8 cellular contexts compared by ENCODE assay signal in the genomic region with DNA sequence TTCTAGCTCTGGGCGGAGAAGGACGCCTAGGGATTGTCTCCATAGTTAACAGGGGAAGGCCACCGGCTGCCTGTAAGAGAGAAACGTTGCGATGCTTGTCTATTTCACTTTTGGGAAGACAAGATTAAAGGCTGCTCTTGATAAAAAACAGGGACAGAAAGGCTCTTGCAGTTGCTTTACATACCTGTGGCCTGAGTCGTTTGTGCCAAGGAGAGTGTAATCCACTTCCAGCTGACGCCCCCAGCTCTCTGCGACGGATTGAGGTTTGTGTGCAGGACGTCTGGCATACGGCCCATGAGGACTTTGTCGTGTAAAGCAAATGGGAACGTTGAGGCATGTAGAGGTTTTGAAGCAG. TPM values are rescaled to one million over a fixed set of nuclear protein-coding genes. Genes with fewer than 3 reads are reported as not detected.
DNase-seq lines count a peak whose midpoint lies in the region; ATAC-seq and TF ChIP-seq lines count a peak whose summit lies in the region.

No MANE protein-coding gene starts in this region.

- BruUV-seq in MCF 10A (replicated peaks; lab: Mats Ljungman, UMichigan): TSS peak; percentile 48

- WGBS in suprapubic skin: 1% methylated on average over 13 of the region's 13 CpGs

- no peak for TF ChIP-seq CTCF in AG10803 (conservative IDR thresholded peaks at IDR 0.05; ENCODE audit: low read length)
- no peak for TF ChIP-seq CTCF in MCF 10A (IDR thresholded peaks at IDR 0.05; ENCODE audit: unreplicated experiment)
- no peak for TF ChIP-seq CTCF in suprapubic skin (IDR thresholded peaks at IDR 0.05)

- H3K4me1 Mint-ChIP-seq in MCF 10A (ENCODE audit: insufficient read depth, unreplicated experiment): peaks cover 35% of the 10 kb centered on the region

- H3K9me3 Mint-ChIP-seq in MCF 10A (ENCODE audit: unreplicated experiment): no peaks in the 10 kb centered on the region

- DNase-seq in AG10803 (ENCODE audit: low read depth) (peak; percentile 67), LoVo (ENCODE audit: low spot score) (peak; percentile 32), MCF 10A (ENCODE audit: unreplicated experiment) (peak; percentile 44), left lobe of liver (ENCODE audit: low spot score) (peak; percentile 59), suprapubic skin (ENCODE audit: low spot score in 2 of 2) (no peak), NCI-H2107 treated with DMSO at 0.1 percent for 48 hours (lab: John Stamatoyannopoulos, UW; ENCODE audit: unreplicated experiment) (no peak)

- no peaks in the 10 kb centered on the region for H3K27me3 Mint-ChIP-seq in MCF 10A (ENCODE audit: insufficient read depth, unreplicated experiment)

- peaks cover 78% of the 10 kb centered on the region for H3K4me1 ChIP-seq in suprapubic skin

- H3K27ac Mint-ChIP-seq in MCF 10A (ENCODE audit: low read depth, unreplicated experiment): peak overlapping the region; percentile 75

- TF ChIP-seq EP300 in suprapubic skin (IDR thresholded peaks at IDR 0.05): no peak

- peaks cover 41% of the 10 kb centered on the region for H3K36me3 Mint-ChIP-seq in MCF 10A (ENCODE audit: insufficient read depth, unreplicated experiment)

- no peaks in the 10 kb centered on the region for H3K9me3 ChIP-seq in suprapubic skin

- peak overlapping the region; percentile 100 for H3K27ac ChIP-seq in suprapubic skin

- POLR2A ChIA-PET in MCF 10A (lab: Yijun Ruan, JAX): interaction anchor here (0.5 to 9.2 kb wide), 7 partner anchors 11 to 89 kb away, joined by 3 to 95 read pairs (median 6); no protein-coding TSS in a partner anchor

- ATAC-seq in left lobe of liver (no peak), GM21381 (IDR thresholded peaks at IDR 0.05; ENCODE audit: unreplicated experiment) (no peak), HG02642 (IDR thresholded peaks at IDR 0.05; ENCODE audit: poor library complexity, unreplicated experiment) (no peak)

- peak overlapping the region; percentile 82 for H3K4me3 Mint-ChIP-seq in MCF 10A (ENCODE audit: unreplicated experiment)

- intact Hi-C loops in MCF 10A (cut with micrococcal nuclease): no loop called here

- CTCF ChIA-PET in MCF 10A (lab: Yijun Ruan, JAX): interaction anchor here (0.6 to 0.7 kb wide), 3 partner anchors 21 to 156 kb away, joined by 3 read pairs; no protein-coding TSS in a partner anchor

- H3K36me3 ChIP-seq in suprapubic skin: peaks cover 6% of the 10 kb centered on the region

- no peaks in the 10 kb centered on the region for H3K27me3 ChIP-seq in suprapubic skin

- TF ChIP-seq POLR2A in suprapubic skin (IDR thresholded peaks at IDR 0.05): no peak

- H3K4me3 ChIP-seq in AG10803 (ENCODE audit: low read length): peak overlapping the region; percentile 86
- peak overlapping the region; percentile 91 for H3K4me3 ChIP-seq in suprapubic skin

RNA-seq across cellular contexts. Expression of a gene that starts 1.1 kb away (rescaled TPM):
- total RNA-seq in MCF 10A (2022): 1.5 and 2.2 TPM in 2 replicates
- 2.9 TPM for total RNA-seq in left lobe of liver
- 10 to 100 TPM; 21.9 to 56.4 (median 54.2) TPM for total RNA-seq in suprapubic skin

Comparison
In these comparisons a context has a peak if more than half of its experiments do, and no peak if none do; other contexts are left out.
1. DNase-seq: peak in AG10803 (single experiment), LoVo (single experiment), MCF 10A (single experiment) and left lobe of liver (single experiment); none in suprapubic skin (0 of 2) and NCI-H2107 treated with DMSO at 0.1 percent for 48 hours (single experiment).